Comparison of ENCODE assay signal across 22 cellular contexts in genomic region chr10:90723416-90724068, GRCh38.
DNase-seq lines count a peak whose midpoint lies in the region; ATAC-seq, FAIRE-seq and TF ChIP-seq lines count a peak whose summit lies in the region.
"Had no signal": no experiment of that assay in that cellular context is flagged by ENCODE, and none has a peak within 500 bp of the region (broad histone marks: within the 10 kb centered on the region; RNA-seq: fewer than 3 reads in every experiment).

No MANE protein-coding gene starts in this region.

- no peaks in the 10 kb centered on the region for H3K27me3 Mint-ChIP-seq in CD8-positive, alpha-beta T cell (ENCODE audit: low read depth)
- H3K27me3 Mint-ChIP-seq: activated CD4-positive, alpha-beta T cell treated with anti-CD3 and anti-CD28 coated beads, Interleukin-2, amount 10 ng/mL, durations not matched to agents 24 days and 14 days had no signal

- POLR2A ChIA-PET in CD8-positive, alpha-beta T cell (lab: Charles Lee) = no interaction called here

- no peak overlapping the region for H3K27ac ChIP-seq in CD8-positive, alpha-beta T cell (ENCODE audit: low read depth, low read length)
- H3K27ac ChIP-seq: HL-60, left ventricle myocardium inferior, thoracic aorta had no signal

- no peaks in the 10 kb centered on the region for H3K27me3 ChIP-seq in CD8-positive, alpha-beta T cell (ENCODE audit: insufficient read depth, low read length)
- H3K27me3 ChIP-seq in bronchial epithelial cell (ENCODE audit: control insufficient read depth, insufficient read depth, low read length) = no peaks in the 10 kb centered on the region

- H3K4me1 Mint-ChIP-seq in CD8-positive, alpha-beta T cell (ENCODE audit: low read depth) = peaks cover 19% of the 10 kb centered on the region
- H3K4me1 Mint-ChIP-seq: B cell had no signal

- DNase-seq in CD8-positive, alpha-beta T cell = peak in 2 of 7 experiments; percentile 23 to 48
- peak; percentile 88 for DNase-seq in Jurkat, Clone E6-1 (ENCODE audit: low read depth, low spot score)
- DNase-seq in bronchial epithelial cell (ENCODE audit: low read depth) (peak; percentile 82), medulla oblongata (ENCODE audit: extremely low spot score) (peak; percentile 16), hippocampal formation (lab: John Stamatoyannopoulos, UW) (no peak)
- DNase-seq: activated CD4-positive, alpha-beta T cell treated with anti-CD3 and anti-CD28 coated beads, Interleukin-2, amount 10 ng/mL, durations not matched to agents 24 days and 14 days; DMS 273 treated with DMSO at 0.1 percent for 48 hours; KBM-7; left ventricle myocardium inferior; NCI-H1092 treated with DMSO at 0.1 percent for 48 hours; NCI-H2107; NCI-H69; OCI-M1; posterior cingulate gyrus; stimulated activated CD4-positive, alpha-beta T cell treated with anti-CD3 and anti-CD28 coated beads, Interleukin-4, amount 100 ng/mL, for 4 hours; stimulated activated CD8-positive, alpha-beta memory T cell treated with anti-CD3 and anti-CD28 coated beads, Interleukin-4, amount 100 ng/mL, for 48 hours; T-helper 9 cell had no signal

- no peaks in the 10 kb centered on the region for H3K36me3 ChIP-seq in CD8-positive, alpha-beta T cell (ENCODE audit: insufficient read depth, low read length)
- H3K36me3 ChIP-seq in bronchial epithelial cell (ENCODE audit: control insufficient read depth, insufficient read depth, low read length) = no peaks in the 10 kb centered on the region
- H3K36me3 ChIP-seq: left ventricle myocardium inferior, thoracic aorta had no signal

- intact Hi-C loops in CD8-positive, alpha-beta T cell (cut with DNase I, micrococcal nuclease) = no loop called here

- H3K4me3 Mint-ChIP-seq in CD8-positive, alpha-beta T cell = peak overlapping the region; percentile 12
- H3K4me3 Mint-ChIP-seq: activated CD4-positive, alpha-beta T cell treated with anti-CD3 and anti-CD28 coated beads, Interleukin-2, amount 10 ng/mL, durations not matched to agents 24 days and 14 days; B cell had no signal

- no peaks in the 10 kb centered on the region for H3K9me3 Mint-ChIP-seq in CD8-positive, alpha-beta T cell
- H3K9me3 Mint-ChIP-seq: activated CD4-positive, alpha-beta T cell treated with anti-CD3 and anti-CD28 coated beads, Interleukin-2, amount 10 ng/mL, durations not matched to agents 24 days and 14 days had no signal

- peak; percentile 7 for FAIRE-seq in bronchial epithelial cell (lab: Jason Lieb, UNC)

- CTCF ChIA-PET in CD8-positive, alpha-beta T cell (lab: Charles Lee) = no interaction called here

- no peak overlapping the region for H3K4me3 ChIP-seq in CD8-positive, alpha-beta T cell (ENCODE audit: low read depth, low read length)
- no peak overlapping the region for H3K4me3 ChIP-seq in Jurkat, Clone E6-1 (ENCODE audit: low read length)
- H3K4me3 ChIP-seq in bronchial epithelial cell (ENCODE audit: low read depth, low read length) = no peak overlapping the region
- H3K4me3 ChIP-seq: left ventricle myocardium inferior, thoracic aorta had no signal

- H3K27ac Mint-ChIP-seq in CD8-positive, alpha-beta T cell = peak overlapping the region; percentile 60
- H3K27ac Mint-ChIP-seq: activated CD4-positive, alpha-beta T cell treated with anti-CD3 and anti-CD28 coated beads, Interleukin-2, amount 10 ng/mL, durations not matched to agents 24 days and 14 days; B cell had no signal

- TF ChIP-seq CTCF in CD8-positive, alpha-beta T cell (IDR thresholded peaks at IDR 0.05) = no peak
- no peak for TF ChIP-seq CTCF in bronchial epithelial cell (IDR thresholded peaks at IDR 0.05; ENCODE audit: insufficient read depth, low read length, severe bottlenecking)

- no peaks in the 10 kb centered on the region for H3K36me3 Mint-ChIP-seq in CD8-positive, alpha-beta T cell

- no peaks in the 10 kb centered on the region for H3K9me3 ChIP-seq in CD8-positive, alpha-beta T cell (ENCODE audit: low read length)
- H3K9me3 ChIP-seq: left ventricle myocardium inferior, thoracic aorta had no signal

- peaks cover 8% of the 10 kb centered on the region for H3K4me1 ChIP-seq in CD8-positive, alpha-beta T cell (ENCODE audit: insufficient read depth, low read length)
- H3K4me1 ChIP-seq: left ventricle myocardium inferior had no signal

- peak; percentile 75 for ATAC-seq in CD8-positive, alpha-beta T cell
- ATAC-seq in GM19328 (IDR thresholded peaks at IDR 0.05; ENCODE audit: unreplicated experiment) = no peak
- ATAC-seq in HG02763 (IDR thresholded peaks at IDR 0.05; ENCODE audit: unreplicated experiment) = no peak

Comparison
In these comparisons a context has a peak if more than half of its experiments do, and no peak if none do; other contexts are left out.
1. DNase-seq: peak in Jurkat, Clone E6-1 (single experiment), bronchial epithelial cell (single experiment) and medulla oblongata (single experiment); none in hippocampal formation (0 of 2).